ENCODE assay signal across 8 cellular contexts in the genomic region with DNA sequence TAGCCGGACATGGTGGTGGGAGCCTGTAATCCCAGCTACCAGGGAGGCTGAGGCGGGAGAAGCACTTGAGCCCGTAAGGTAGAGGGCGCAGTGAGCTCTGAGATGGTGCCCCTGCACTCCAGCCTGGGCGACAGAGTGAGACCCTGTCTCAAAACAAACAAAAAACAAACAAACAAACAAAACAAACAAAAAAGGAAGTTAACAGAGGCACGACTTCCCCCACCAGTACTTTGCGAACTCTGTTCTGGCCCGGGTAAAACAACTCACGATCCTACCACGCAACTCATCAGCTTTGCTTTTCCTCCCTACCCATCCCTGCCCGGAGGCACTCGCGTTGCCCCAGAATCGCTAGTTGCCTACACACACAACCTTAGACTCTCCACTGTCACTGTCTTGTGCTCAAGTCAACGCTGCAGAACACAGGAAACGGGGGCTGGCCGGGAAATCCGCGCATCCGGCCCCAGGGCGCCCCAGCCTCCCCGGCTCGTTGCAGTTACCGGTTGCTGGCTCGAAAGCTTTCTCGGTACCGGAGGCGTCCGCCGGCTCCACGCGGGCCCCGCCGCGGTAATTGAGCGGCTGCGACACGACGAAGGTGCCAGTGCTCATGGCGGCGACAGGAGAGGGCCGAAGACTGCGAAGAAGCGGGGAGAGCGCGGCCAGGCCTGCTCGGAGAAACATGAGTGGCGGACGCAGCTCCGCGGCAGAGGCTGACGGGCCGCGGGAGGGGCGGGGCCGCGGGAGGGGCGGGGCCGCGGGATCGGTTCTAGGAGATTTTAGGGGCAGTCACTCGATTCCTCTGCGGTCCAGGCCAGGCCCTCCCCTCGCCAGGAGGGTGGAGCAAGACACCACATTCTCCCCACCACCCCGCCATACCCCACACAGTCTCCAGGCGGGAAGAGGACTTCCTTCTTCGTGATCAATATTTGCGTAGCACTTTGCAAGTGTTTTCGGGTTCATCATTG. TPM values are rescaled to one million over a fixed set of nuclear protein-coding genes. Genes with fewer than 3 reads are reported as not detected.
DNase-seq lines count a peak whose midpoint lies in the region; ATAC-seq and TF ChIP-seq lines count a peak whose summit lies in the region.

TSS of gene ALDH9A1 (minus strand) at position 682 of the 962 bp plus-strand sequence. CDS start at position 678, 4 bp downstream.

- H3K27ac Mint-ChIP-seq in activated naive CD4-positive, alpha-beta T cell treated with anti-CD3 and anti-CD28 coated beads, Interleukin-2, amount 10 ng/mL, durations not matched to agents 7 days and 5 days, result peak within 1 kb of the TSS; percentile 94

- H3K9ac ChIP-seq in SK-N-SH, result peak within 1 kb of the TSS; percentile 97

- peaks cover 6% of the 10 kb centered on the region for H3K27me3 Mint-ChIP-seq in activated naive CD4-positive, alpha-beta T cell treated with anti-CD3 and anti-CD28 coated beads, Interleukin-2, amount 10 ng/mL, durations not matched to agents 7 days and 5 days

- peak within 1 kb of the TSS; percentile 88 for H3K4me3 ChIP-seq in GM12864 (ENCODE audit: low read depth, low read length)
- H3K4me3 ChIP-seq in SK-N-SH (ENCODE audit: low read depth in 2 of 2, low read length in 1 of 2), result peak within 1 kb of the TSS; percentile 59 to 97

- no peaks in the 10 kb centered on the region for H3K27me3 ChIP-seq in SK-N-SH (ENCODE audit: insufficient read depth)

- no peak for TF ChIP-seq RAD21 in SK-N-SH (IDR thresholded peaks at IDR 0.05; ENCODE audit: low read length)

- peaks cover 0 to 3% of the 10 kb centered on the region in 2 experiments for H3K36me3 ChIP-seq in SK-N-SH (replicated peaks in 1 of 2; ENCODE audit: control insufficient read depth in 1 of 2, insufficient read depth in 2 of 2, low read length in 1 of 2)

- peaks cover 0 to 12% of the 10 kb centered on the region in 2 experiments; a peak in 2 of 4 replicates for H3K4me1 ChIP-seq in SK-N-SH (ENCODE audit: control insufficient read depth in 1 of 2, insufficient read depth in 2 of 2, low read depth in 1 of 2, low read length in 1 of 2)

- DNase-seq in GM12864 (ENCODE audit: low read depth), result peak; percentile 57
- DNase-seq in NCI-H1048 (lab: John Stamatoyannopoulos, UW), result peak; percentile 69
- DNase-seq in SK-N-SH, result peak; percentile 91
- DNase-seq in activated naive CD4-positive, alpha-beta T cell treated with anti-CD3 and anti-CD28 coated beads, Interleukin-2, amount 10 ng/mL, durations not matched to agents 7 days and 5 days, result peak; percentile 91
- DNase-seq in germinal center (ENCODE audit: low spot score), result peak; percentile 81
- peak; percentile 65 for DNase-seq in omental fat pad (ENCODE audit: low spot score)

- H3K9me2 ChIP-seq in SK-N-SH, result no peaks in the 10 kb centered on the region

- CTCF ChIA-PET in SK-N-SH (lab: Yijun Ruan, JAX), result interaction anchor here (0.6 to 2.3 kb wide), 18 partner anchors 9 to 657 kb away, joined by 3 to 7 read pairs (median 3); partner anchors contain the start of gene TMCO1
- CTCF ChIA-PET in activated naive CD4-positive, alpha-beta T cell treated with anti-CD3 and anti-CD28 coated beads, Interleukin-2, amount 10 ng/mL, durations not matched to agents 7 days and 5 days (lab: Charles Lee), result interaction anchor here (0.7 to 1.9 kb wide), 6 partner anchors 13 to 215 kb away, joined by 3 to 13 read pairs (median 3); no protein-coding TSS in a partner anchor

- H3K4me2 ChIP-seq in SK-N-SH, result peak within 1 kb of the TSS; percentile 86

- peaks cover 23% of the 10 kb centered on the region for H3K36me3 Mint-ChIP-seq in activated naive CD4-positive, alpha-beta T cell treated with anti-CD3 and anti-CD28 coated beads, Interleukin-2, amount 10 ng/mL, durations not matched to agents 7 days and 5 days

- peaks cover 38% of the 10 kb centered on the region for H3K4me1 Mint-ChIP-seq in activated naive CD4-positive, alpha-beta T cell treated with anti-CD3 and anti-CD28 coated beads, Interleukin-2, amount 10 ng/mL, durations not matched to agents 7 days and 5 days

- peak within 1 kb of the TSS; percentile 89 to 92 for H3K27ac ChIP-seq in SK-N-SH (ENCODE audit: low read depth in 2 of 2, low read length in 1 of 2)
- peak within 1 kb of the TSS; percentile 77 for H3K27ac ChIP-seq in temporal lobe (ENCODE audit: low read depth, low read length)

- H3K4me3 Mint-ChIP-seq in activated naive CD4-positive, alpha-beta T cell treated with anti-CD3 and anti-CD28 coated beads, Interleukin-2, amount 10 ng/mL, durations not matched to agents 7 days and 5 days, result peak within 1 kb of the TSS; percentile 86

- POLR2A ChIA-PET in SK-N-SH (lab: Yijun Ruan, JAX), result interaction anchor here (0.8 to 1.2 kb wide), 6 partner anchors 11 to 130 kb away, joined by 3 to 5 read pairs (median 3); partner anchors contain the start of gene TMCO1

- peaks cover 23% of the 10 kb centered on the region for H3F3A ChIP-seq in SK-N-SH (replicated peaks; ENCODE audit: insufficient read depth)

- no peaks in the 10 kb centered on the region for H3K9me3 ChIP-seq in SK-N-SH

- peak; percentile 90 for ATAC-seq in HG02610 (IDR thresholded peaks at IDR 0.05; ENCODE audit: unreplicated experiment)
- ATAC-seq in omental fat pad (ENCODE audit: low FRiP score), result peak; percentile 93

- H3K9me3 Mint-ChIP-seq in activated naive CD4-positive, alpha-beta T cell treated with anti-CD3 and anti-CD28 coated beads, Interleukin-2, amount 10 ng/mL, durations not matched to agents 7 days and 5 days, result no peaks in the 10 kb centered on the region

- peak; percentile 36 for TF ChIP-seq CTCF in GM12864 (IDR thresholded peaks at IDR 0.05; ENCODE audit: low read depth, low read length, missing control alignments)
- TF ChIP-seq CTCF in SK-N-SH (IDR thresholded peaks at IDR 0.05), result peak; percentile 59
- no peak for TF ChIP-seq CTCF in omental fat pad (IDR thresholded peaks at IDR 0.05)

- under 1% methylated on average over 23 of the region's 69 CpGs for WGBS in SK-N-SH (ENCODE audit: low lambda C conversion rate)

- H3K79me2 ChIP-seq in SK-N-SH (ENCODE audit: insufficient read depth), result peaks cover 48% of the 10 kb centered on the region

- H2AFZ ChIP-seq in SK-N-SH (ENCODE audit: low read depth), result peak within 1 kb of the TSS; percentile 100

- H4K20me1 ChIP-seq in SK-N-SH (ENCODE audit: insufficient read depth), result no peaks in the 10 kb centered on the region; the same call in 1 of the 2 replicates

- no peak for TF ChIP-seq EP300 in SK-N-SH (IDR thresholded peaks at IDR 0.05; ENCODE audit: borderline replicate concordance in 1 of 2, low read depth in 1 of 2, low read length in 1 of 2)

TF ChIP-seq in SK-N-SH, 30 proteins besides CTCF, POLR2A, EP300 and RAD21 (continues in another document):
- TF ChIP-seq JUND (IDR thresholded peaks at IDR 0.05) (no peak), TAF1 (IDR thresholded peaks at IDR 0.05; ENCODE audit: borderline replicate concordance, low read depth, low read length) (peak; percentile 54; the same call in 1 of the 2 replicates), YY1 (IDR thresholded peaks at IDR 0.05; ENCODE audit: low read depth) (peak; percentile 61; the same call in 1 of the 2 replicates), CHD2 (IDR thresholded peaks at IDR 0.05; ENCODE audit: low read length, partially characterized antibody) (peak; percentile 27), GABPA (IDR thresholded peaks at IDR 0.05; ENCODE audit: low read depth) (peak; percentile 75), SMC3 (IDR thresholded peaks at IDR 0.05; ENCODE audit: low read depth, low read length) (no peak), MXI1 (IDR thresholded peaks at IDR 0.05; ENCODE audit: low read depth, low read length) (peak; percentile 70), FOSL2 (IDR thresholded peaks at IDR 0.05; ENCODE audit: borderline replicate concordance, low read depth) (no peak), FOXJ3 (CRISPR knock-in tag; IDR thresholded peaks at IDR 0.05) (peak; percentile 67; the same call in 1 of the 2 replicates), POLR2AphosphoS5 (IDR thresholded peaks at IDR 0.05; ENCODE audit: low read depth, low read length) (peak; percentile 92), MAX (IDR thresholded peaks at IDR 0.05; ENCODE audit: low read depth) (peak; percentile 73), TCF12 (IDR thresholded peaks at IDR 0.05) (peak; percentile 18; the same call in 1 of the 2 replicates)
- TF ChIP-seq, protein P1, sequence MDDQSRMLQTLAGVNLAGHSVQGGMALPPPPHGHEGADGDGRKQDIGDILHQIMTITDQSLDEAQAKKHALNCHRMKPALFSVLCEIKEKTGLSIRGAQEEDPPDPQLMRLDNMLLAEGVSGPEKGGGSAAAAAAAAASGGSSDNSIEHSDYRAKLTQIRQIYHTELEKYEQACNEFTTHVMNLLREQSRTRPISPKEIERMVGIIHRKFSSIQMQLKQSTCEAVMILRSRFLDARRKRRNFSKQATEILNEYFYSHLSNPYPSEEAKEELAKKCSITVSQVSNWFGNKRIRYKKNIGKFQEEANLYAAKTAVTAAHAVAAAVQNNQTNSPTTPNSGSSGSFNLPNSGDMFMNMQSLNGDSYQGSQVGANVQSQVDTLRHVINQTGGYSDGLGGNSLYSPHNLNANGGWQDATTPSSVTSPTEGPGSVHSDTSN (IDR thresholded peaks at IDR 0.05), result peak; percentile 37; the same call in 1 of the 2 replicates
- TF ChIP-seq, protein P2, sequence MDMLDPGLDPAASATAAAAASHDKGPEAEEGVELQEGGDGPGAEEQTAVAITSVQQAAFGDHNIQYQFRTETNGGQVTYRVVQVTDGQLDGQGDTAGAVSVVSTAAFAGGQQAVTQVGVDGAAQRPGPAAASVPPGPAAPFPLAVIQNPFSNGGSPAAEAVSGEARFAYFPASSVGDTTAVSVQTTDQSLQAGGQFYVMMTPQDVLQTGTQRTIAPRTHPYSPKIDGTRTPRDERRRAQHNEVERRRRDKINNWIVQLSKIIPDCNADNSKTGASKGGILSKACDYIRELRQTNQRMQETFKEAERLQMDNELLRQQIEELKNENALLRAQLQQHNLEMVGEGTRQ (IDR thresholded peaks at IDR 0.05; ENCODE audit: borderline replicate concordance, low read depth, low read length), result no peak

RNA-seq across cellular contexts. Expression of gene ALDH9A1, which starts in this region (rescaled TPM):
- polyA plus RNA-seq in SK-N-SH (2012; rRNA removed), result 31.3 and 45.0 TPM in 2 replicates
- 52.5 and 66.7 TPM in 2 replicates for polyA plus RNA-seq in SK-N-SH (2012; cell fraction: cytosol; rRNA removed)
- 19.6 and 36.0 TPM in 2 replicates for polyA plus RNA-seq in SK-N-SH (2012; cell fraction: nucleus; rRNA removed)
- total RNA-seq in omental fat pad (100 to 1,000 TPM in 3 of 4 donors, 10 to 100 TPM in 1; 66.5 to 176 (median 131) TPM), temporal lobe (50.2 TPM)

Comparison
In these comparisons a context has a peak if more than half of its experiments do, and no peak if none do; other contexts are left out.
1. Peak in every context shown above with its lines: DNase-seq, ATAC-seq, H3K4me3 ChIP-seq and H3K27ac ChIP-seq.
2. CTCF ChIP-seq: peak in GM12864 (single experiment) and SK-N-SH (single experiment); none in omental fat pad (0 of 3).